Comparison of ENCODE assay signal across 17 cellular contexts in the genomic region with DNA sequence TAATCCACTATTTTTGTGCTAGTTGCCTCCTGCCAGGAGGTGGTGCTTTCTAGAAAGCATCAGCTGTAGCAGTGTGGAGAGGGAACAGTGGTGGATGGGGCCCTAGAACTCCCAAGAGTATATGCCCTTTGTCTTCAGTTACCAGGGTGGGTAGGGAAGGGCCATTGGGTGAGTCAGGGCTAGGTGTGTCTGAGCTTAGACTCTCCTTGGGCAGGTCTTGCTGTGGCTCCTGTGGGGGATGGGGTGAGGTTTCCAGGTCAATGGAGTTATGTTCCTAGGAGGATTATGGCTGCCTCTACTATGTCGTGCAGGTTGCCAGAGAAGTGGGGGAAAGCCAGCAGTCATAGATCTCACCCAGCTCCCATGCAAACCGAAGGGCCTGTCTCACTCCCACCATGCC. TPM values are rescaled to one million over a fixed set of nuclear protein-coding genes. Genes with fewer than 3 reads are reported as not detected.
A peak's percentile ranks its signal among the peaks of the same experiment; 100 is the strongest.
DNase-seq lines count a peak whose midpoint lies in the region; ATAC-seq and TF ChIP-seq lines count a peak whose summit lies in the region.
"Had no signal": no experiment of that assay in that cellular context is flagged by ENCODE, and none has a peak within 500 bp of the region (broad histone marks: within the 10 kb centered on the region; RNA-seq: fewer than 3 reads in every experiment).

No MANE protein-coding gene starts in this region.

- no peak overlapping the region for H3K4me2 ChIP-seq in osteoblast (ENCODE audit: insufficient read depth, low read length)
- H3K4me2 ChIP-seq: GM23338 had no signal

- DNase-seq in HT-29 (ENCODE audit: low spot score) (peak; percentile 6), LoVo (ENCODE audit: low spot score) (peak; percentile 18), RWPE2 (ENCODE audit: low spot score) (no peak), cerebellar cortex (ENCODE audit: low spot score) (no peak), osteoblast (ENCODE audit: insufficient read length, low spot score, missing footprints) (no peak), progenitor cell of endocrine pancreas (ENCODE audit: low spot score, unreplicated experiment) (no peak)
- DNase-seq: ACHN; BE2C; C1 segment of cervical spinal cord; CD4-positive, CD25-positive, alpha-beta regulatory T cell; CD8-positive, alpha-beta memory T cell; COR-L47; GDM1; HCEC 1CT had no signal

- H3K36me3 ChIP-seq in RWPE2 (ENCODE audit: low read depth) (no peaks in the 10 kb centered on the region), osteoblast (ENCODE audit: insufficient read depth, low read length) (no peaks in the 10 kb centered on the region)
- H3K36me3 ChIP-seq: BE2C had no signal

- no peaks in the 10 kb centered on the region for H3K27me3 Mint-ChIP-seq in progenitor cell of endocrine pancreas

- H2AFZ ChIP-seq in osteoblast (ENCODE audit: low read length), result no peak overlapping the region
- H2AFZ ChIP-seq: GM23338 had no signal

- no peaks in the 10 kb centered on the region for H3K4me1 Mint-ChIP-seq in progenitor cell of endocrine pancreas (ENCODE audit: low read depth)
- H3K4me1 Mint-ChIP-seq: CD4-positive, CD25-positive, alpha-beta regulatory T cell; GM23338; IgD-negative memory B cell had no signal

- H3K27me3 ChIP-seq in RWPE2 (ENCODE audit: insufficient read depth, poor library complexity, severe bottlenecking) (no peaks in the 10 kb centered on the region), osteoblast (ENCODE audit: insufficient read depth, low read length) (no peaks in the 10 kb centered on the region)
- H3K27me3 ChIP-seq: BE2C had no signal

- TF ChIP-seq CTCF in RWPE2 (IDR thresholded peaks at IDR 0.05; ENCODE audit: poor library complexity, severe bottlenecking), result no peak
- TF ChIP-seq CTCF in osteoblast (IDR thresholded peaks at IDR 0.05; ENCODE audit: extremely low read depth, low read depth, low read length), result no peak
- no peak for TF ChIP-seq CTCF in progenitor cell of endocrine pancreas (IDR thresholded peaks at IDR 0.05; ENCODE audit: unreplicated experiment)

- H3K9me3 ChIP-seq in RWPE2 (ENCODE audit: severe bottlenecking) (peaks cover 13% of the 10 kb centered on the region), osteoblast (ENCODE audit: low read depth, low read length) (no peaks in the 10 kb centered on the region)
- H3K9me3 ChIP-seq: BE2C had no signal

- H3K27ac ChIP-seq in RWPE2 (ENCODE audit: poor library complexity, severe bottlenecking) (no peak overlapping the region), osteoblast (ENCODE audit: low read depth, low read length) (no peak overlapping the region)

- H3K4me3 Mint-ChIP-seq in progenitor cell of endocrine pancreas (ENCODE audit: low read depth), result no peak overlapping the region
- H3K4me3 Mint-ChIP-seq: CD4-positive, CD25-positive, alpha-beta regulatory T cell; CD8-positive, alpha-beta memory T cell; GM23338; IgD-negative memory B cell had no signal

- ATAC-seq in RWPE2 (ENCODE audit: low read depth), result peak; percentile 69; the same call in 2 of the 3 replicates
- ATAC-seq in GM21786 (IDR thresholded peaks at IDR 0.05; ENCODE audit: unreplicated experiment), result no peak
- ATAC-seq: GM23338 had no signal

- no peaks in the 10 kb centered on the region for H3K79me2 ChIP-seq in osteoblast (ENCODE audit: insufficient read depth, low read length)

- no peak overlapping the region for H3K27ac Mint-ChIP-seq in progenitor cell of endocrine pancreas
- H3K27ac Mint-ChIP-seq: CD8-positive, alpha-beta memory T cell; GM23338; IgD-negative memory B cell had no signal

- peaks cover 4% of the 10 kb centered on the region for H3K36me3 Mint-ChIP-seq in progenitor cell of endocrine pancreas (ENCODE audit: insufficient read depth)
- H3K36me3 Mint-ChIP-seq: CD4-positive, CD25-positive, alpha-beta regulatory T cell had no signal

- peaks cover 30% of the 10 kb centered on the region for H3K9me3 Mint-ChIP-seq in progenitor cell of endocrine pancreas (ENCODE audit: low read depth)

- no peaks in the 10 kb centered on the region for H3K4me1 ChIP-seq in RWPE2 (ENCODE audit: insufficient read depth, poor library complexity, severe bottlenecking)
- no peaks in the 10 kb centered on the region for H3K4me1 ChIP-seq in osteoblast (ENCODE audit: insufficient read depth, low read length)
- H3K4me1 ChIP-seq: BE2C had no signal

- no peaks in the 10 kb centered on the region for H4K20me1 ChIP-seq in osteoblast (ENCODE audit: insufficient read depth, low read length)

- H3K4me3 ChIP-seq in RWPE2 (ENCODE audit: severe bottlenecking) (no peak overlapping the region), osteoblast (ENCODE audit: insufficient read depth, low read length) (no peak overlapping the region)
- H3K4me3 ChIP-seq: GM23338 had no signal

RNA-seq across cellular contexts. Expression of gene ADAMTS12, which starts 11.3 kb away (rescaled TPM):
- not detected in 2 replicates for total RNA-seq in HT-29 (2014; rRNA removed; shearing (Covaris generic))
- total RNA-seq in osteoblast (6.9 and 8.3 TPM in 2 replicates), progenitor cell of endocrine pancreas (5.2 and 7.8 TPM in 2 replicates)
- total RNA-seq: CD4-positive, CD25-positive, alpha-beta regulatory T cell; CD8-positive, alpha-beta memory T cell had no signal

RNA-seq across cellular contexts. Expression of gene RXFP3, which starts 33.1 kb away (rescaled TPM):
- total RNA-seq in HT-29 (2014; rRNA removed; shearing (Covaris generic)), result not detected in 2 replicates
- total RNA-seq in osteoblast, result not detected in 2 replicates
- not detected in 2 replicates for total RNA-seq in progenitor cell of endocrine pancreas
- total RNA-seq: CD4-positive, CD25-positive, alpha-beta regulatory T cell; CD8-positive, alpha-beta memory T cell; GM23338 had no signal

Comparison
In these comparisons a context has a peak if more than half of its experiments do, and no peak if none do; other contexts are left out.
1. DNase-seq: peak in HT-29 (single experiment) and LoVo (single experiment); none in RWPE2 (single experiment), cerebellar cortex (single experiment), osteoblast (single experiment) and progenitor cell of endocrine pancreas (single experiment).